Comparison of ENCODE assay signal across 24 cellular contexts in the genomic region with DNA sequence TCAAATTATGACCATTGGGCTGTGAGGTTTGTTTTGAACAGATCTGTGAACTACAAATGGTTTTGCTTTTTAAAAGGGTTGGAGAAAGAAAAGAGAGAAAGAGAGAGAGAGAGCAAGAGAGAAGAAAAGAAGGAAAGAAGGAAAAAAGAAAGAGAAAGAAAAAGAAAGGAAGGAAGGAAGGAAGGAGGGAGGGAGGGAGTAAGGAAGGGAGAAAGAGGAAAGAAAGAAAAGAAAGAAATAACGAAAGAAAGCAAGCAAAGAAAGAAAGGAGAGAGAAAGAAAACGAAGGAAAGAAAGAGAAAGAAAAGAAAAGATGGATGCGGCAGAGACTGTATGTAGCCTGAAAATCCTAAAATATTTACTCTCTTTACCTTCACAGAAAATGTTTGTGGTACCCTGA.
DNase-seq lines count a peak whose midpoint lies in the region; ATAC-seq and TF ChIP-seq lines count a peak whose summit lies in the region.
"Had no signal": no experiment of that assay in that cellular context is flagged by ENCODE, and none has a peak within 500 bp of the region (broad histone marks: within the 10 kb centered on the region; RNA-seq: fewer than 3 reads in every experiment).

No MANE protein-coding gene starts in this region.

- CTCF ChIA-PET in CD8-positive, alpha-beta memory T cell (lab: Charles Lee) = no interaction called here
- CTCF ChIA-PET in naive thymus-derived CD4-positive, alpha-beta T cell (lab: Charles Lee) = no interaction called here

- H3K27ac Mint-ChIP-seq in natural killer cell = peak overlapping the region; percentile 30 to 60
- no peak overlapping the region for H3K27ac Mint-ChIP-seq in natural killer cell treated with Interleukin-12 subunit alpha and Interleukin-12 subunit beta and Interleukin-15 and Interleukin-18, amount 100 ng/mL, for 72 hours
- H3K27ac Mint-ChIP-seq in CD8-positive, alpha-beta memory T cell = peak overlapping the region in 6 of 8 donors; percentile 22 to 70 (median 54)
- H3K27ac Mint-ChIP-seq in activated T-helper 2 cell treated with anti-CD3 and anti-CD28 coated beads, Interferon-gamma antibody, Interleukin-2, Interleukin-4, amounts not matched to agents 10 μg/mL and 5 μg/mL and 100 μg/mL, durations not matched to agents 14 hours and 24 hours and 36 hours = peak overlapping the region; percentile 25
- peak overlapping the region; percentile 82 for H3K27ac Mint-ChIP-seq in stimulated activated effector memory CD8-positive, alpha-beta T cell treated with anti-CD3 and anti-CD28 coated beads, Interleukin-12 subunit alpha, Interleukin-12 subunit beta, amount 100 ng/mL, for 72 hours
- H3K27ac Mint-ChIP-seq in naive thymus-derived CD4-positive, alpha-beta T cell = peak overlapping the region in 3 of 9 donors; percentile 57 to 91 (median 82)
- H3K27ac Mint-ChIP-seq: H9, HFFc6 had no signal

- no peaks in the 10 kb centered on the region for H3K27me3 Mint-ChIP-seq in natural killer cell (ENCODE audit: low read depth in 2 of 2)
- no peaks in the 10 kb centered on the region for H3K27me3 Mint-ChIP-seq in natural killer cell treated with Interleukin-12 subunit alpha and Interleukin-12 subunit beta and Interleukin-15 and Interleukin-18, amount 100 ng/mL, for 72 hours
- H3K27me3 Mint-ChIP-seq in CD8-positive, alpha-beta memory T cell = peaks cover 0 to 3% of the 10 kb centered on the region in 2 donors
- H3K27me3 Mint-ChIP-seq in activated T-helper 2 cell treated with anti-CD3 and anti-CD28 coated beads, Interferon-gamma antibody, Interleukin-2, Interleukin-4, amounts not matched to agents 10 μg/mL and 5 μg/mL and 100 μg/mL, durations not matched to agents 14 hours and 24 hours and 36 hours (ENCODE audit: low read depth) = no peaks in the 10 kb centered on the region
- H3K27me3 Mint-ChIP-seq in naive thymus-derived CD4-positive, alpha-beta T cell = no peaks in the 10 kb centered on the region

- H3K4me3 Mint-ChIP-seq in natural killer cell = no peak overlapping the region
- no peak overlapping the region for H3K4me3 Mint-ChIP-seq in natural killer cell treated with Interleukin-12 subunit alpha and Interleukin-12 subunit beta and Interleukin-15 and Interleukin-18, amount 100 ng/mL, for 72 hours
- H3K4me3 Mint-ChIP-seq in CD8-positive, alpha-beta memory T cell = no peak overlapping the region
- no peak overlapping the region for H3K4me3 Mint-ChIP-seq in activated T-helper 2 cell treated with anti-CD3 and anti-CD28 coated beads, Interferon-gamma antibody, Interleukin-2, Interleukin-4, amounts not matched to agents 10 μg/mL and 5 μg/mL and 100 μg/mL, durations not matched to agents 14 hours and 24 hours and 36 hours (ENCODE audit: low read depth)
- H3K4me3 Mint-ChIP-seq in stimulated activated effector memory CD8-positive, alpha-beta T cell treated with anti-CD3 and anti-CD28 coated beads, Interleukin-12 subunit alpha, Interleukin-12 subunit beta, amount 100 ng/mL, for 72 hours = no peak overlapping the region
- no peak overlapping the region for H3K4me3 Mint-ChIP-seq in naive thymus-derived CD4-positive, alpha-beta T cell
- H3K4me3 Mint-ChIP-seq: H9, HFFc6 had no signal

- no peak for TF ChIP-seq CTCF in natural killer cell (IDR thresholded peaks at IDR 0.05)

- ATAC-seq in natural killer cell = no peak
- ATAC-seq in natural killer cell treated with Interleukin-12 subunit alpha and Interleukin-12 subunit beta and Interleukin-15 and Interleukin-18, amount 100 ng/mL, for 72 hours = no peak
- ATAC-seq in stimulated activated effector memory CD8-positive, alpha-beta T cell treated with anti-CD3 and anti-CD28 coated beads, Interleukin-12 subunit alpha, Interleukin-12 subunit beta, amount 100 ng/mL, for 72 hours = no peak
- ATAC-seq in naive thymus-derived CD4-positive, alpha-beta T cell = no peak
- ATAC-seq: PC-3, Right ventricle myocardium inferior had no signal

- DNase-seq in natural killer cell = no peak
- DNase-seq in natural killer cell treated with Interleukin-12 subunit alpha and Interleukin-12 subunit beta and Interleukin-15 and Interleukin-18, amount 100 ng/mL, for 72 hours (ENCODE audit: low spot score) = no peak
- no peak for DNase-seq in CD8-positive, alpha-beta memory T cell
- no peak for DNase-seq in activated T-helper 2 cell treated with anti-CD3 and anti-CD28 coated beads, Interferon-gamma antibody, Interleukin-2, Interleukin-4, amounts not matched to agents 10 μg/mL and 5 μg/mL and 100 μg/mL, durations not matched to agents 14 hours and 24 hours and 36 hours (ENCODE audit: low spot score)
- no peak for DNase-seq in stimulated activated effector memory CD8-positive, alpha-beta T cell treated with anti-CD3 and anti-CD28 coated beads, Interleukin-12 subunit alpha, Interleukin-12 subunit beta, amount 100 ng/mL, for 72 hours (ENCODE audit: low spot score in 2 of 2)
- no peak for DNase-seq in naive thymus-derived CD4-positive, alpha-beta T cell
- DNase-seq in hippocampal formation (lab: John Stamatoyannopoulos, UW) = no peak
- DNase-seq: DMS53; GM23248; H9; HFFc6; KBM-7; NCI-H1105 treated with DMSO at 0.1 percent for 48 hours; NCI-H146; NCI-H1930; NCI-H2107; NCI-H446; NCI-H524 treated with DMSO at 0.1 percent for 48 hours; NCI-H774; NK-92 treated with Interleukin-12 subunit alpha and Interleukin-12 subunit beta, amount 100 ng/mL, for 24 hours; PC-3 had no signal

- H3K36me3 ChIP-seq in CD8-positive, alpha-beta memory T cell (ENCODE audit: insufficient read depth, low read length) = peaks cover 5% of the 10 kb centered on the region
- peaks cover 4 to 9% (median 4%) of the 10 kb centered on the region in 3 experiments for H3K36me3 ChIP-seq in naive thymus-derived CD4-positive, alpha-beta T cell (ENCODE audit: control insufficient read depth in 2 of 3, insufficient read depth in 3 of 3, low read length in 3 of 3)

- no peak overlapping the region for H3K27ac ChIP-seq in CD8-positive, alpha-beta memory T cell (ENCODE audit: low read depth, low read length)
- no peak overlapping the region for H3K27ac ChIP-seq in naive thymus-derived CD4-positive, alpha-beta T cell (ENCODE audit: low read depth, low read length)
- H3K27ac ChIP-seq: C4-2B, GM23248, SJSA1 had no signal

- no peak overlapping the region for H3K4me3 ChIP-seq in CD8-positive, alpha-beta memory T cell (ENCODE audit: low read length)
- no peak overlapping the region for H3K4me3 ChIP-seq in naive thymus-derived CD4-positive, alpha-beta T cell (ENCODE audit: low read length)
- H3K4me3 ChIP-seq: GM23248, SJSA1 had no signal

- no peaks in the 10 kb centered on the region for H3K4me1 ChIP-seq in CD8-positive, alpha-beta memory T cell (ENCODE audit: insufficient read depth, low read length)
- H3K4me1 ChIP-seq in naive thymus-derived CD4-positive, alpha-beta T cell (ENCODE audit: control insufficient read depth in 2 of 2, insufficient read depth in 2 of 2, low read length in 2 of 2) = peaks cover 0 to 7% of the 10 kb centered on the region in 2 donors
- H3K4me1 ChIP-seq: SJSA1 had no signal

- POLR2A ChIA-PET in CD8-positive, alpha-beta memory T cell (lab: Charles Lee) = no interaction called here
- POLR2A ChIA-PET in naive thymus-derived CD4-positive, alpha-beta T cell (lab: Charles Lee) = no interaction called here

- H3K9me3 Mint-ChIP-seq in natural killer cell = peaks cover 0 to 2% of the 10 kb centered on the region in 2 donors
- peaks cover 5% of the 10 kb centered on the region for H3K9me3 Mint-ChIP-seq in natural killer cell treated with Interleukin-12 subunit alpha and Interleukin-12 subunit beta and Interleukin-15 and Interleukin-18, amount 100 ng/mL, for 72 hours
- peaks cover 0 to 5% (median 2%) of the 10 kb centered on the region in 5 donors for H3K9me3 Mint-ChIP-seq in CD8-positive, alpha-beta memory T cell
- H3K9me3 Mint-ChIP-seq in activated T-helper 2 cell treated with anti-CD3 and anti-CD28 coated beads, Interferon-gamma antibody, Interleukin-2, Interleukin-4, amounts not matched to agents 10 μg/mL and 5 μg/mL and 100 μg/mL, durations not matched to agents 14 hours and 24 hours and 36 hours = peaks cover 16% of the 10 kb centered on the region
- H3K9me3 Mint-ChIP-seq in stimulated activated effector memory CD8-positive, alpha-beta T cell treated with anti-CD3 and anti-CD28 coated beads, Interleukin-12 subunit alpha, Interleukin-12 subunit beta, amount 100 ng/mL, for 72 hours = no peaks in the 10 kb centered on the region
- H3K9me3 Mint-ChIP-seq in naive thymus-derived CD4-positive, alpha-beta T cell = peaks cover 0 to 19% (median 8%) of the 10 kb centered on the region in 11 donors

- no peaks in the 10 kb centered on the region for H3K9me3 ChIP-seq in CD8-positive, alpha-beta memory T cell (ENCODE audit: low read length)
- H3K9me3 ChIP-seq in naive thymus-derived CD4-positive, alpha-beta T cell (ENCODE audit: control insufficient read depth in 2 of 3, low read length in 3 of 3) = no peaks in the 10 kb centered on the region

- no peaks in the 10 kb centered on the region for H3K27me3 ChIP-seq in CD8-positive, alpha-beta memory T cell (ENCODE audit: insufficient read depth, low read length, poor library complexity, severe bottlenecking)
- no peaks in the 10 kb centered on the region for H3K27me3 ChIP-seq in naive thymus-derived CD4-positive, alpha-beta T cell (ENCODE audit: control insufficient read depth in 2 of 2, insufficient read depth in 2 of 2, low read length in 2 of 2)
- H3K27me3 ChIP-seq: SJSA1 had no signal

- intact Hi-C loops in natural killer cell (cut with micrococcal nuclease) = no loop called here
- intact Hi-C loops in activated T-helper 2 cell treated with anti-CD3 and anti-CD28 coated beads, Interferon-gamma antibody, Interleukin-2, Interleukin-4, amounts not matched to agents 10 μg/mL and 5 μg/mL and 100 μg/mL, durations not matched to agents 14 hours and 24 hours and 36 hours (cut with micrococcal nuclease) = no loop called here
- intact Hi-C loops in naive thymus-derived CD4-positive, alpha-beta T cell (cut with micrococcal nuclease) = no loop called here

- peaks cover 45 to 57% of the 10 kb centered on the region in 2 donors for H3K4me1 Mint-ChIP-seq in natural killer cell
- H3K4me1 Mint-ChIP-seq in natural killer cell treated with Interleukin-12 subunit alpha and Interleukin-12 subunit beta and Interleukin-15 and Interleukin-18, amount 100 ng/mL, for 72 hours (ENCODE audit: low read depth in 2 of 2) = peaks cover 34% of the 10 kb centered on the region in 2 donors
- H3K4me1 Mint-ChIP-seq in CD8-positive, alpha-beta memory T cell = peaks cover 59 to 74% (median 73%) of the 10 kb centered on the region in 3 donors
- peaks cover 25% of the 10 kb centered on the region for H3K4me1 Mint-ChIP-seq in activated T-helper 2 cell treated with anti-CD3 and anti-CD28 coated beads, Interferon-gamma antibody, Interleukin-2, Interleukin-4, amounts not matched to agents 10 μg/mL and 5 μg/mL and 100 μg/mL, durations not matched to agents 14 hours and 24 hours and 36 hours (ENCODE audit: low read depth)
- peaks cover 55% of the 10 kb centered on the region for H3K4me1 Mint-ChIP-seq in stimulated activated effector memory CD8-positive, alpha-beta T cell treated with anti-CD3 and anti-CD28 coated beads, Interleukin-12 subunit alpha, Interleukin-12 subunit beta, amount 100 ng/mL, for 72 hours
- H3K4me1 Mint-ChIP-seq in naive thymus-derived CD4-positive, alpha-beta T cell = peaks cover 8 to 45% (median 33%) of the 10 kb centered on the region in 7 donors
- H3K4me1 Mint-ChIP-seq: H9 had no signal

- H3K36me3 Mint-ChIP-seq in natural killer cell = peaks cover 14% of the 10 kb centered on the region
- peaks cover 28% of the 10 kb centered on the region for H3K36me3 Mint-ChIP-seq in natural killer cell treated with Interleukin-12 subunit alpha and Interleukin-12 subunit beta and Interleukin-15 and Interleukin-18, amount 100 ng/mL, for 72 hours
- H3K36me3 Mint-ChIP-seq in CD8-positive, alpha-beta memory T cell = peaks cover 29 to 85% (median 35%) of the 10 kb centered on the region in 3 donors
- peaks cover 63% of the 10 kb centered on the region for H3K36me3 Mint-ChIP-seq in activated T-helper 2 cell treated with anti-CD3 and anti-CD28 coated beads, Interferon-gamma antibody, Interleukin-2, Interleukin-4, amounts not matched to agents 10 μg/mL and 5 μg/mL and 100 μg/mL, durations not matched to agents 14 hours and 24 hours and 36 hours (ENCODE audit: low read depth)
- peaks cover 80% of the 10 kb centered on the region for H3K36me3 Mint-ChIP-seq in stimulated activated effector memory CD8-positive, alpha-beta T cell treated with anti-CD3 and anti-CD28 coated beads, Interleukin-12 subunit alpha, Interleukin-12 subunit beta, amount 100 ng/mL, for 72 hours
- H3K36me3 Mint-ChIP-seq in naive thymus-derived CD4-positive, alpha-beta T cell = peaks cover 16 to 75% (median 52%) of the 10 kb centered on the region in 5 donors

Comparison
In these comparisons a context has a peak if more than half of its experiments do, and no peak if none do; other contexts are left out.
1. H3K27ac Mint-ChIP-seq: peak in natural killer cell (2 of 2), CD8-positive, alpha-beta memory T cell (6 of 8), activated T-helper 2 cell treated with anti-CD3 and anti-CD28 coated beads, Interferon-gamma antibody, Interleukin-2, Interleukin-4, amounts not matched to agents 10 μg/mL and 5 μg/mL and 100 μg/mL, durations not matched to agents 14 hours and 24 hours and 36 hours (single experiment) and stimulated activated effector memory CD8-positive, alpha-beta T cell treated with anti-CD3 and anti-CD28 coated beads, Interleukin-12 subunit alpha, Interleukin-12 subunit beta, amount 100 ng/mL, for 72 hours (single experiment); none in natural killer cell treated with Interleukin-12 subunit alpha and Interleukin-12 subunit beta and Interleukin-15 and Interleukin-18, amount 100 ng/mL, for 72 hours (0 of 2).